10 cellular contexts compared by ENCODE assay signal in the genomic region with DNA sequence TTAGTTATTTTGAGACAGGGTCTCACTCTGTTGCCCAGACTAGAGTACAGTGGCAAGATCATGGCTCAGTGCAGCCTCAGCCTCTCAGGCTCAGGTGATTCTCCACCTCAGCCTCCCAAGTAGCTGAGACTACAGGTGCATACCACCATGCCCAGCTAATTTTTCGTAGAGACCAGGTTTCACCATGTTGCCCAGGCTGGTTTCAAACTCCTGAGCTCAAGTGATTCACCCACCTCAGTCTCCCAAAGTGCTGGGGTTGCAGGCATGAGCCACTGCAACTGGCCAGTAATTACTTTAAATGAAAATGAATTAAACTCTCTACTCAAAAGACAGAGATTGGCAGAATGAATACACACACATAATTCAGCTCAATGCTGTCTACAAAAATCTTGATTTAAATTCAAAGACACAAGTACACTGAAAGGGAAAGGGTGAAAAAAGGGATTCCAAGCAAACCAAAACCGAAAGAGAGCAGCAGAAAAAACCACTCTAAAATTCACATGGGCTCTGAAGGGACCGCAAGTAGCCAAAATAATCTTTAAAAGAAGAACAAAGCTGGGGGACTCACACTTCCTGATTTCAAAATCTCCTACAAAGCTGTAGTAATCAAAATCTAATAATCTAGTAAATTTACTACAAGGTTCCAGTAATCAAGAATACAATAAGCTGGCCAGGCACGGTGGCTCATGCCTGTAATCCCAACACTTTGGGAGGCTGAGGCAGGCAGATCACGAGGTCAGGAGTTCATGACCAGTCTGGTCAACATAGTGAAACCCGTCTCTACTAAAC. TPM values are rescaled to one million over a fixed set of nuclear protein-coding genes. Genes with fewer than 3 reads are reported as not detected.
A peak's percentile ranks its signal among the peaks of the same experiment; 100 is the strongest.
DNase-seq lines count a peak whose midpoint lies in the region; ATAC-seq and TF ChIP-seq lines count a peak whose summit lies in the region.
"Had no signal": no experiment of that assay in that cellular context is flagged by ENCODE, and none has a peak within 500 bp of the region (broad histone marks: within the 10 kb centered on the region; RNA-seq: fewer than 3 reads in every experiment).

No MANE protein-coding gene starts in this region.

- TF ChIP-seq CTCF in psoas muscle (IDR thresholded peaks at IDR 0.05) (no peak), RWPE1 (conservative IDR thresholded peaks at IDR 0.05; ENCODE audit: low read depth) (no peak), omental fat pad (IDR thresholded peaks at IDR 0.05) (no peak)

- peaks cover 38% of the 10 kb centered on the region for H3K4me1 Mint-ChIP-seq in activated T-helper 2 cell treated with anti-CD3 and anti-CD28 coated beads, Interferon-gamma antibody, Interleukin-2, Interleukin-4, amounts not matched to agents 10 μg/mL and 5 μg/mL and 100 μg/mL, durations not matched to agents 14 hours and 24 hours and 36 hours (ENCODE audit: low read depth)

- no peaks in the 10 kb centered on the region for H3K27me3 ChIP-seq in psoas muscle (ENCODE audit: insufficient read depth in 3 of 3, low read length in 2 of 3)

- no peaks in the 10 kb centered on the region for H3K27me3 Mint-ChIP-seq in activated T-helper 2 cell treated with anti-CD3 and anti-CD28 coated beads, Interferon-gamma antibody, Interleukin-2, Interleukin-4, amounts not matched to agents 10 μg/mL and 5 μg/mL and 100 μg/mL, durations not matched to agents 14 hours and 24 hours and 36 hours (ENCODE audit: low read depth)

- POLR2A ChIA-PET in RWPE1 (lab: Yijun Ruan, JAX; ENCODE audit: low non-redundant PET), result interaction anchor here (0.6 kb wide), 1 partner anchor 102 kb away, joined by 3 read pairs; no protein-coding TSS in a partner anchor

- intact Hi-C loops in activated T-helper 2 cell treated with anti-CD3 and anti-CD28 coated beads, Interferon-gamma antibody, Interleukin-2, Interleukin-4, amounts not matched to agents 10 μg/mL and 5 μg/mL and 100 μg/mL, durations not matched to agents 14 hours and 24 hours and 36 hours (cut with micrococcal nuclease), result no loop called here
- intact Hi-C loops in psoas muscle (cut with DNase I), result no loop called here

- no peaks in the 10 kb centered on the region for H3K9me3 ChIP-seq in psoas muscle

- H3K36me3 ChIP-seq in psoas muscle (ENCODE audit: insufficient read depth in 1 of 2, low read depth in 1 of 2), result no peaks in the 10 kb centered on the region

- H3K27ac Mint-ChIP-seq in activated T-helper 2 cell treated with anti-CD3 and anti-CD28 coated beads, Interferon-gamma antibody, Interleukin-2, Interleukin-4, amounts not matched to agents 10 μg/mL and 5 μg/mL and 100 μg/mL, durations not matched to agents 14 hours and 24 hours and 36 hours, result no peak overlapping the region

- 71 to 77% (median 74%) methylated on average over 6 of the region's 6 CpGs for WGBS in psoas muscle, 3 donors

- H3K4me3 ChIP-seq in psoas muscle, result no peak overlapping the region

- H3K4me3 Mint-ChIP-seq in activated T-helper 2 cell treated with anti-CD3 and anti-CD28 coated beads, Interferon-gamma antibody, Interleukin-2, Interleukin-4, amounts not matched to agents 10 μg/mL and 5 μg/mL and 100 μg/mL, durations not matched to agents 14 hours and 24 hours and 36 hours (ENCODE audit: low read depth), result peak overlapping the region; percentile 6

- H3K9me3 Mint-ChIP-seq in activated T-helper 2 cell treated with anti-CD3 and anti-CD28 coated beads, Interferon-gamma antibody, Interleukin-2, Interleukin-4, amounts not matched to agents 10 μg/mL and 5 μg/mL and 100 μg/mL, durations not matched to agents 14 hours and 24 hours and 36 hours, result peaks cover 33% of the 10 kb centered on the region

- CTCF ChIA-PET in RWPE1 (lab: Yijun Ruan, JAX), result no interaction called here

- H3K36me3 Mint-ChIP-seq in activated T-helper 2 cell treated with anti-CD3 and anti-CD28 coated beads, Interferon-gamma antibody, Interleukin-2, Interleukin-4, amounts not matched to agents 10 μg/mL and 5 μg/mL and 100 μg/mL, durations not matched to agents 14 hours and 24 hours and 36 hours (ENCODE audit: low read depth), result peaks cover 52% of the 10 kb centered on the region

- peaks cover 11% of the 10 kb centered on the region for H3K4me1 ChIP-seq in psoas muscle

- no peak for DNase-seq in activated T-helper 2 cell treated with anti-CD3 and anti-CD28 coated beads, Interferon-gamma antibody, Interleukin-2, Interleukin-4, amounts not matched to agents 10 μg/mL and 5 μg/mL and 100 μg/mL, durations not matched to agents 14 hours and 24 hours and 36 hours (ENCODE audit: low spot score)
- DNase-seq in psoas muscle, result no peak
- no peak for DNase-seq in RWPE1 (ENCODE audit: low spot score)
- no peak for DNase-seq in omental fat pad (ENCODE audit: low spot score)
- DNase-seq in NCI-H128 (lab: John Stamatoyannopoulos, UW; ENCODE audit: unreplicated experiment), result no peak
- DNase-seq: stimulated activated naive CD4-positive, alpha-beta T cell treated with Interleukin-2 at 50 U/mL for 16 hours had no signal

- peak; percentile 70 for ATAC-seq in GM18907 (IDR thresholded peaks at IDR 0.05; ENCODE audit: unreplicated experiment)
- ATAC-seq in HG02973 (IDR thresholded peaks at IDR 0.05; ENCODE audit: unreplicated experiment), result peak; percentile 63
- ATAC-seq in psoas muscle, result no peak
- no peak for ATAC-seq in HG02588 (IDR thresholded peaks at IDR 0.05; ENCODE audit: unreplicated experiment)
- no peak for ATAC-seq in omental fat pad (ENCODE audit: low FRiP score)
- ATAC-seq: HCT116 had no signal

- peak overlapping the region; percentile 8 for H3K27ac ChIP-seq in psoas muscle
- H3K27ac ChIP-seq in RWPE1, result no peak overlapping the region

RNA-seq across cellular contexts. Expression of a gene that starts 11.8 kb away (rescaled TPM):
- total RNA-seq in activated T-helper 2 cell treated with anti-CD3 and anti-CD28 coated beads, Interferon-gamma antibody, Interleukin-2, Interleukin-4, amounts not matched to agents 10 μg/mL and 5 μg/mL and 100 μg/mL, durations not matched to agents 14 hours and 24 hours and 36 hours, result 26.1 and 26.7 TPM in 2 replicates
- total RNA-seq in psoas muscle (10 to 100 TPM in 1 of 4 donors, 1 to 10 TPM in 3; 6.8 to 18.5 (median 8.0) TPM), omental fat pad (10 to 100 TPM; 14.2 to 99.5 (median 30.1) TPM)
- polyA plus RNA-seq in psoas muscle, result 1 to 10 TPM; 4.1 to 6.4 (median 6.2) TPM

Comparison
In these comparisons a context has a peak if more than half of its experiments do, and no peak if none do; other contexts are left out.
1. ATAC-seq: peak in GM18907 (single experiment) and HG02973 (single experiment); none in psoas muscle (0 of 4), HG02588 (single experiment) and omental fat pad (single experiment).